ENCODE assay signal across 16 cellular contexts in the genomic region with DNA sequence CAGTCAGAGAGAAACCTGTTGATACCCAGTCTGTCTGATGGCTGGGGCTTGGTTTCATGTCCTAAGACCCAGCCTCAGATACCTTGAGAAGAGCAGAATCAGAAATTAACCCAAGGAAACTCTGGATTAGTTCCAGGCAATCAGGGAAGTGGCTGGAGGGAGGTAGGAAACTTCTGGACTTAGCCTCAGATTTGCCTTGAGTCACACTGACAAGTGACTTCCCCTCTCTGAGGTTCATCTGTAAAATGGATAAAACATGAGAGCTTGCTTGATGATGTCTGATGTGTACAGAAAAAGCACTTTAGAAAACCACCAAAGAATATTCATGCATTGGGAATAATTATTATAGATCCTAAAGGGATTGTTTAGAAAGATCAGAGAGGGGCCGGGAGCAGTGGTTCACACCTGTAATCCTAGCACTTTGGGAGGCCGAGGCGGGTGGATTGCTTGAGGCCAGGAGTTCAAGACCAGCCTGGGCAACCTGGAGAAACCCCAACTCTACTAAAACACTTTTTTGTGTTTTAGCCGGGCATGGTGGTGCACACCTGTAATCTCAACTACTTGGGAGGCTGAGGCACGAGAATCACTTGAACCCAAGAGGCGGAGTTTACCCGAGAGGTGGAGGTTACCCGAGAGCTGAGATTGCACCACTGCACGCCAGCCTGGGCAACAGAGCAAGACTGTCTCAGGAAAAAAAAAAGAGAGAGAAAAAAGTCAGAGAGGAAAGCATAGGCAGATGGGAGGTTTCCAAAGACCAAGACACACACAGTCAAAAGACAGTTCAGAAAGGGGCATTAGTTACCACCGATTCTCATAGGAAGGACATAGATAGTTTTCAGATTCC. TPM values are rescaled to one million over a fixed set of nuclear protein-coding genes. Genes with fewer than 3 reads are reported as not detected.
DNase-seq lines count a peak whose midpoint lies in the region; ATAC-seq and TF ChIP-seq lines count a peak whose summit lies in the region.
"Had no signal": no experiment of that assay in that cellular context is flagged by ENCODE, and none has a peak within 500 bp of the region (broad histone marks: within the 10 kb centered on the region; RNA-seq: fewer than 3 reads in every experiment).

No MANE protein-coding gene starts in this region.

- H3K27me3 Mint-ChIP-seq in activated CD4-positive, alpha-beta T cell treated with anti-CD3 and anti-CD28 coated beads, Interleukin-2, amount 10 ng/mL, durations not matched to agents 7 days and 5 days, result peaks cover 21% of the 10 kb centered on the region
- no peaks in the 10 kb centered on the region for H3K27me3 Mint-ChIP-seq in dendritic cell treated with granulocyte-macrophage colony-stimulating factor and Interleukin-4, amounts not matched to agents 40 ng/mL and 50 ng/mL, for 4 days

- no peaks in the 10 kb centered on the region for H3K9me3 Mint-ChIP-seq in activated CD4-positive, alpha-beta T cell treated with anti-CD3 and anti-CD28 coated beads, Interleukin-2, amount 10 ng/mL, durations not matched to agents 7 days and 5 days
- no peaks in the 10 kb centered on the region for H3K9me3 Mint-ChIP-seq in dendritic cell treated with granulocyte-macrophage colony-stimulating factor and Interleukin-4, amounts not matched to agents 40 ng/mL and 50 ng/mL, for 4 days
- H3K9me3 Mint-ChIP-seq in stimulated activated effector memory CD8-positive, alpha-beta T cell treated with anti-CD3 and anti-CD28 coated beads, Interleukin-12 subunit alpha, Interleukin-12 subunit beta, amount 100 ng/mL, for 72 hours, result no peaks in the 10 kb centered on the region

- H3K4me3 ChIP-seq in MG63, result no peak overlapping the region
- H3K4me3 ChIP-seq in suprapubic skin, result no peak overlapping the region
- H3K4me3 ChIP-seq: A549 had no signal

- no peak for TF ChIP-seq POLR2A in suprapubic skin (IDR thresholded peaks at IDR 0.05)

- H3K27ac ChIP-seq in suprapubic skin, result no peak overlapping the region
- H3K27ac ChIP-seq: A549 had no signal

- ATAC-seq in stimulated activated effector memory CD8-positive, alpha-beta T cell treated with anti-CD3 and anti-CD28 coated beads, Interleukin-12 subunit alpha, Interleukin-12 subunit beta, amount 100 ng/mL, for 72 hours, result no peak
- ATAC-seq in HG02571 (IDR thresholded peaks at IDR 0.05; ENCODE audit: unreplicated experiment), result no peak
- ATAC-seq: A549 had no signal

- H3K36me3 ChIP-seq in MG63 (no peaks in the 10 kb centered on the region), suprapubic skin (no peaks in the 10 kb centered on the region)
- H3K36me3 ChIP-seq: tibial artery had no signal

- no peaks in the 10 kb centered on the region for H3K9me3 ChIP-seq in MG63
- H3K9me3 ChIP-seq in suprapubic skin, result no peaks in the 10 kb centered on the region
- H3K9me3 ChIP-seq: A549, tibial artery had no signal

- H3K4me1 Mint-ChIP-seq in activated CD4-positive, alpha-beta T cell treated with anti-CD3 and anti-CD28 coated beads, Interleukin-2, amount 10 ng/mL, durations not matched to agents 7 days and 5 days, result peaks cover 73% of the 10 kb centered on the region
- peaks cover 66% of the 10 kb centered on the region for H3K4me1 Mint-ChIP-seq in dendritic cell treated with granulocyte-macrophage colony-stimulating factor and Interleukin-4, amounts not matched to agents 40 ng/mL and 50 ng/mL, for 4 days (ENCODE audit: low read depth)
- H3K4me1 Mint-ChIP-seq in stimulated activated effector memory CD8-positive, alpha-beta T cell treated with anti-CD3 and anti-CD28 coated beads, Interleukin-12 subunit alpha, Interleukin-12 subunit beta, amount 100 ng/mL, for 72 hours, result peaks cover 68% of the 10 kb centered on the region

- H3K27me3 ChIP-seq in MG63, result peaks cover 21% of the 10 kb centered on the region
- H3K27me3 ChIP-seq in suprapubic skin, result peaks cover 11% of the 10 kb centered on the region

- H3K27ac Mint-ChIP-seq in activated CD4-positive, alpha-beta T cell treated with anti-CD3 and anti-CD28 coated beads, Interleukin-2, amount 10 ng/mL, durations not matched to agents 7 days and 5 days, result peak overlapping the region; percentile 68
- peak overlapping the region; percentile 92 for H3K27ac Mint-ChIP-seq in dendritic cell treated with granulocyte-macrophage colony-stimulating factor and Interleukin-4, amounts not matched to agents 40 ng/mL and 50 ng/mL, for 4 days
- peak overlapping the region; percentile 24 for H3K27ac Mint-ChIP-seq in stimulated activated effector memory CD8-positive, alpha-beta T cell treated with anti-CD3 and anti-CD28 coated beads, Interleukin-12 subunit alpha, Interleukin-12 subunit beta, amount 100 ng/mL, for 72 hours

- DNase-seq in activated CD4-positive, alpha-beta T cell treated with anti-CD3 and anti-CD28 coated beads, Interleukin-2, amount 10 ng/mL, durations not matched to agents 7 days and 5 days, result no peak
- DNase-seq in activated CD4-positive, alpha-beta T cell treated with anti-CD3 and anti-CD28 coated beads, Interleukin-2, amount 50 U/mL, for 4 hours, result no peak
- DNase-seq in MV-4-11 (lab: John Stamatoyannopoulos, UW) (peak; percentile 41), MG63 (no peak), suprapubic skin (ENCODE audit: low spot score in 2 of 2) (no peak)
- no peak for DNase-seq in stimulated activated effector memory CD8-positive, alpha-beta T cell treated with anti-CD3 and anti-CD28 coated beads, Interleukin-12 subunit alpha, Interleukin-12 subunit beta, amount 100 ng/mL, for 72 hours (ENCODE audit: low spot score in 2 of 2)
- DNase-seq: activated T-cell treated with anti-CD3 and anti-CD28 coated beads for 4 hours, mammary epithelial cell, NCI-H187 treated with DMSO at 0.1 percent for 48 hours, NCI-H526, nucleus accumbens, SHP77 treated with DMSO at 0.1 percent for 48 hours had no signal

- CTCF ChIA-PET in activated CD4-positive, alpha-beta T cell treated with anti-CD3 and anti-CD28 coated beads, Interleukin-2, amount 10 ng/mL, durations not matched to agents 7 days and 5 days (lab: Charles Lee), result interaction anchor here (0.6 kb wide), 1 partner anchor 728 kb away, joined by 4 read pairs; no protein-coding TSS in a partner anchor

- POLR2A ChIA-PET in activated CD4-positive, alpha-beta T cell treated with anti-CD3 and anti-CD28 coated beads, Interleukin-2, amount 10 ng/mL, durations not matched to agents 7 days and 5 days (lab: Charles Lee), result no interaction called here

- intact Hi-C loops in dendritic cell treated with granulocyte-macrophage colony-stimulating factor and Interleukin-4, amounts not matched to agents 40 ng/mL and 50 ng/mL, for 4 days (cut with micrococcal nuclease), result loop anchor here (2.0 kb wide), 1 partner anchor 136 kb away; no protein-coding TSS in a partner anchor

- H3K36me3 Mint-ChIP-seq in activated CD4-positive, alpha-beta T cell treated with anti-CD3 and anti-CD28 coated beads, Interleukin-2, amount 10 ng/mL, durations not matched to agents 7 days and 5 days (ENCODE audit: low read depth), result peaks cover 20% of the 10 kb centered on the region
- peaks cover 100% of the 10 kb centered on the region for H3K36me3 Mint-ChIP-seq in dendritic cell treated with granulocyte-macrophage colony-stimulating factor and Interleukin-4, amounts not matched to agents 40 ng/mL and 50 ng/mL, for 4 days (ENCODE audit: low read depth)
- H3K36me3 Mint-ChIP-seq in stimulated activated effector memory CD8-positive, alpha-beta T cell treated with anti-CD3 and anti-CD28 coated beads, Interleukin-12 subunit alpha, Interleukin-12 subunit beta, amount 100 ng/mL, for 72 hours, result peaks cover 33% of the 10 kb centered on the region

- TF ChIP-seq CTCF in suprapubic skin (IDR thresholded peaks at IDR 0.05), result no peak

- H3K4me3 Mint-ChIP-seq in activated CD4-positive, alpha-beta T cell treated with anti-CD3 and anti-CD28 coated beads, Interleukin-2, amount 10 ng/mL, durations not matched to agents 7 days and 5 days, result peak overlapping the region; percentile 84
- peak overlapping the region; percentile 89 for H3K4me3 Mint-ChIP-seq in dendritic cell treated with granulocyte-macrophage colony-stimulating factor and Interleukin-4, amounts not matched to agents 40 ng/mL and 50 ng/mL, for 4 days
- peak overlapping the region; percentile 95 for H3K4me3 Mint-ChIP-seq in stimulated activated effector memory CD8-positive, alpha-beta T cell treated with anti-CD3 and anti-CD28 coated beads, Interleukin-12 subunit alpha, Interleukin-12 subunit beta, amount 100 ng/mL, for 72 hours

- TF ChIP-seq EP300 in suprapubic skin (IDR thresholded peaks at IDR 0.05), result no peak

- WGBS in suprapubic skin, result 83% methylated on average over 10 of the region's 10 CpGs

- H3K4me1 ChIP-seq in suprapubic skin, result peaks cover 12% of the 10 kb centered on the region
- H3K4me1 ChIP-seq: A549 had no signal

RNA-seq across cellular contexts. Expression of a gene that starts 3.8 kb away (rescaled TPM):
- 10 to 100 TPM; 21.5 to 24.6 TPM for total RNA-seq in activated CD4-positive, alpha-beta T cell treated with anti-CD3 and anti-CD28 coated beads, Interleukin-2, amount 10 ng/mL, durations not matched to agents 7 days and 5 days
- total RNA-seq in MG63 (2014; rRNA removed; shearing (Covaris generic); ENCODE audit: low replicate concordance), result not detected in 2 replicates
- total RNA-seq in suprapubic skin, result 10 to 100 TPM in 2 of 4 donors, 1 to 10 TPM in 2; 9.7 to 35.2 (median 18.5) TPM

Comparison
In these comparisons a context has a peak if more than half of its experiments do, and no peak if none do; other contexts are left out.
1. H3K27ac Mint-ChIP-seq: peak in every context shown above with its lines; median percentile 92 in dendritic cell treated with granulocyte-macrophage colony-stimulating factor and Interleukin-4, amounts not matched to agents 40 ng/mL and 50 ng/mL, for 4 days; 68 in activated CD4-positive, alpha-beta T cell treated with anti-CD3 and anti-CD28 coated beads, Interleukin-2, amount 10 ng/mL, durations not matched to agents 7 days and 5 days; 24 in stimulated activated effector memory CD8-positive, alpha-beta T cell treated with anti-CD3 and anti-CD28 coated beads, Interleukin-12 subunit alpha, Interleukin-12 subunit beta, amount 100 ng/mL, for 72 hours.
2. RNA of a gene that starts 3.8 kb away (total RNA-seq): 9.7 to 35.2 TPM in suprapubic skin and 21.5 to 24.6 TPM in activated CD4-positive, alpha-beta T cell treated with anti-CD3 and anti-CD28 coated beads, Interleukin-2, amount 10 ng/mL, durations not matched to agents 7 days and 5 days; not detected in MG63; every median in the first group is over 10 times any median in the second.
3. Peak in every context shown above with its lines, with median percentiles within 50 percentile points of each other: H3K4me3 Mint-ChIP-seq.